ENCODE assay signal across 24 cellular contexts in the genomic region with DNA sequence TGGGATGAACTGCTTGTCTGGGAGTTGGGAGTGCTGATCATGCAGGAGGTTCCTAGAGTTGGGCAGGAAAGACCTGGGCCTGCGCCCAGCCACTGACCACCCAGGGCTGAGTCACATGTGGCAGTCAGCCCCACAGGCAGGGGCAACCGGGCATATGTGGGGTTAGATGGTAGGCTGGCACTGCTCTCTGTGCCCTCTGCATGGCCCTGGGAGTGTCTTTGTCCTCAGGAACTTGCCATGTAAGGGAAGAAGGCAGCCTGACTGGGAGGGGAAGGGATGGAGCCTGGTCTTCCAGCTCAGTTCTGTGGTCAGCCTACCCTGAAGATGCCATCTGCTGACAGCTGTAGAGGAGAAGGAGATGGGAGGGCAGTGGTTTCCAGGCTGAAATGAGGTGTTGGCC.
DNase-seq lines count a peak whose midpoint lies in the region; ATAC-seq lines count a peak whose summit lies in the region.
"Had no signal": no experiment of that assay in that cellular context is flagged by ENCODE, and none has a peak within 500 bp of the region (broad histone marks: within the 10 kb centered on the region; RNA-seq: fewer than 3 reads in every experiment).

No MANE protein-coding gene starts in this region.

- H3K9me2 ChIP-seq in Karpas-422 (replicated peaks; ENCODE audit: insufficient read depth, low read length), result no peaks in the 10 kb centered on the region

- H3K79me1 ChIP-seq in neuronal stem cell (ENCODE audit: low read depth, low read length), result no peaks in the 10 kb centered on the region

- peak; percentile 3 for DNase-seq in H4 (ENCODE audit: low spot score)
- DNase-seq in M059J (ENCODE audit: low read depth), result peak; percentile 7
- peak; percentile 36 for DNase-seq in islet precursor cell
- no peak for DNase-seq in neuronal stem cell (ENCODE audit: low spot score)
- DNase-seq in Karpas-422, result no peak
- no peak for DNase-seq in KG1 (lab: John Stamatoyannopoulos, UW)
- DNase-seq in superior temporal gyrus (ENCODE audit: extremely low spot score), result no peak
- DNase-seq: 8988T; ACHN; AML-193; BE2C; CD4-positive, alpha-beta T cell; CD8-positive, alpha-beta memory T cell; DMS 273 treated with DMSO at 0.1 percent for 48 hours; DMS79; EL; GDM1; GOT3; H7; HCEC 1CT had no signal

- H3K27ac ChIP-seq in neuronal stem cell (replicated peaks; ENCODE audit: low read length) (no peak overlapping the region), Karpas-422 (ENCODE audit: low read length) (no peak overlapping the region)
- H3K27ac ChIP-seq: A549; BLaER1 treated with 17β-estradiol and CSF1 and Interleukin-3, amounts not matched to agents 10 nM and 100 nM had no signal

- H3K4ac ChIP-seq in neuronal stem cell (ENCODE audit: low read length), result no peak overlapping the region

- H3K14ac ChIP-seq in neuronal stem cell (ENCODE audit: low read length), result peak overlapping the region; percentile 56

- H2BK120ac ChIP-seq in neuronal stem cell (ENCODE audit: low read depth, low read length), result no peak overlapping the region

- H2AK5ac ChIP-seq in neuronal stem cell (ENCODE audit: low read depth, low read length), result no peak overlapping the region

- ATAC-seq in GM18909 (IDR thresholded peaks at IDR 0.05; ENCODE audit: poor library complexity, unreplicated experiment), result no peak
- ATAC-seq: A549, GM12878 had no signal

- H4K20me1 ChIP-seq in Karpas-422 (ENCODE audit: insufficient read depth, low read depth, low read length), result no peaks in the 10 kb centered on the region
- H4K20me1 ChIP-seq: BLaER1 treated with 17β-estradiol and CSF1 and Interleukin-3, amounts not matched to agents 10 nM and 100 nM had no signal

- H3K4me1 ChIP-seq in neuronal stem cell (ENCODE audit: control insufficient read depth in 2 of 2, insufficient read depth in 1 of 2, low read depth in 1 of 2, low read length in 2 of 2) (no peaks in the 10 kb centered on the region), Karpas-422 (ENCODE audit: low read length) (no peaks in the 10 kb centered on the region)
- H3K4me1 ChIP-seq: A549, BE2C had no signal

- H3K36me3 ChIP-seq in neuronal stem cell (replicated peaks in 1 of 2; ENCODE audit: control insufficient read depth in 2 of 2, insufficient read depth in 2 of 2, low read length in 2 of 2) (no peaks in the 10 kb centered on the region), Karpas-422 (ENCODE audit: insufficient read depth, low read length) (no peaks in the 10 kb centered on the region)
- H3K36me3 ChIP-seq: BE2C; BLaER1 treated with 17β-estradiol and CSF1 and Interleukin-3, amounts not matched to agents 10 nM and 100 nM had no signal

- no CpG with 5 or more reads among the region's 2 CpGs for WGBS in neuronal stem cell (ENCODE audit: extremely low coverage in 2 of 2, insufficient read length in 2 of 2, insufficient replicate concordance in 1 of 2), 2 donors

- no peak overlapping the region for H3K18ac ChIP-seq in neuronal stem cell (ENCODE audit: low read length)

- H3K9me3 ChIP-seq in neuronal stem cell (replicated peaks in 1 of 2; ENCODE audit: control insufficient read depth in 2 of 2, insufficient read depth in 1 of 2, low read depth in 1 of 2, low read length in 2 of 2) (no peaks in the 10 kb centered on the region), Karpas-422 (ENCODE audit: low read length) (no peaks in the 10 kb centered on the region)
- H3K9me3 ChIP-seq: A549; BE2C; BLaER1 treated with 17β-estradiol and CSF1 and Interleukin-3, amounts not matched to agents 10 nM and 100 nM had no signal

- H3K9ac ChIP-seq in neuronal stem cell (ENCODE audit: low read depth, low read length, poor library complexity) (no peak overlapping the region), Karpas-422 (ENCODE audit: low read length) (no peak overlapping the region)
- H3K9ac ChIP-seq: BLaER1 treated with 17β-estradiol and CSF1 and Interleukin-3, amounts not matched to agents 10 nM and 100 nM had no signal

- H2AFZ ChIP-seq in neuronal stem cell (ENCODE audit: low read length) (no peak overlapping the region), Karpas-422 (ENCODE audit: low read length) (no peak overlapping the region)

- no peak overlapping the region for H3K4me3 ChIP-seq in neuronal stem cell (ENCODE audit: low read length in 2 of 2)
- H3K4me3 ChIP-seq in Karpas-422 (ENCODE audit: low read length), result no peak overlapping the region
- H3K4me3 ChIP-seq: A549; BLaER1 treated with 17β-estradiol and CSF1 and Interleukin-3, amounts not matched to agents 10 nM and 100 nM; GM12878 had no signal

- H4K91ac ChIP-seq in neuronal stem cell (ENCODE audit: low read depth, low read length, poor library complexity), result no peak overlapping the region

- no peak overlapping the region for H2BK12ac ChIP-seq in neuronal stem cell (ENCODE audit: low read length)

- H3K4me2 ChIP-seq in neuronal stem cell (ENCODE audit: insufficient read depth, low read length, poor library complexity, severe bottlenecking) (no peak overlapping the region), Karpas-422 (ENCODE audit: low read depth, low read length, poor library complexity, severe bottlenecking) (no peak overlapping the region)
- H3K4me2 ChIP-seq: A549; BLaER1 treated with 17β-estradiol and CSF1 and Interleukin-3, amounts not matched to agents 10 nM and 100 nM had no signal

- no peak overlapping the region for H2BK5ac ChIP-seq in neuronal stem cell (ENCODE audit: low read length)

- H3K23ac ChIP-seq in neuronal stem cell (ENCODE audit: low read depth, low read length, poor library complexity), result no peak overlapping the region

- H3K79me2 ChIP-seq in Karpas-422 (ENCODE audit: low read length), result no peaks in the 10 kb centered on the region

- no peak overlapping the region for H4K8ac ChIP-seq in neuronal stem cell (ENCODE audit: low read depth, low read length)

- no peak overlapping the region for H2BK15ac ChIP-seq in neuronal stem cell (ENCODE audit: low read length)

- peaks cover 0 to 3% (median 0%) of the 10 kb centered on the region in 3 experiments for H3K27me3 ChIP-seq in neuronal stem cell (ENCODE audit: control insufficient read depth in 3 of 3, insufficient read depth in 3 of 3, low read depth in 1 of 3, low read length in 3 of 3)
- no peaks in the 10 kb centered on the region for H3K27me3 ChIP-seq in Karpas-422 (ENCODE audit: low read length)
- H3K27me3 ChIP-seq: BE2C had no signal

Comparison
In these comparisons a context has a peak if more than half of its experiments do, and no peak if none do; other contexts are left out.
1. DNase-seq: peak in H4 (single experiment), M059J (single experiment) and islet precursor cell (single experiment); none in neuronal stem cell (single experiment), Karpas-422 (single experiment), KG1 (single experiment) and superior temporal gyrus (single experiment).